ENCODE assay signal across 18 cellular contexts in the genomic region with DNA sequence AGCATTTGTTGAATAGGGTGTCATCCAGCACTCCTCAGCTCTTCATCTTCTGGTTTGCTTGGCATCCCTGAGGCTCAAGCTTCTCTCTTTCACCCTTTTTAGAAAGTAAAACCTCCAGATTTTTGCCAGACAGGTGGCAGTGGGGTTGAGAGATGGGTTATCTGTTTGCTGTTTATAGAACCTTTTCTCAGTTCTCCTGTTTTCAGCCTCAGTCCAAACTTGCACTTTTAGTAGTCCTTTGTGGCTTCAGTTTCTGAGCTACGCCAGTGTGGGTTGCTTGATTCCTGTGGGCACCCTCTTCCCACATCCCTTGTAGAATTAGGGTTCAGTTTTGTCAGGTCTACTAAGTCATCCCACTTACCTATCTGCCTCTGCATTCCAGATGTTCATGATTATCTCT.
DNase-seq lines count a peak whose midpoint lies in the region; ATAC-seq lines count a peak whose summit lies in the region.
"Had no signal": no experiment of that assay in that cellular context is flagged by ENCODE, and none has a peak within 500 bp of the region (broad histone marks: within the 10 kb centered on the region; RNA-seq: fewer than 3 reads in every experiment).

No MANE protein-coding gene starts in this region.

- H3K27me3 Mint-ChIP-seq in T-cell, result no peaks in the 10 kb centered on the region
- H3K27me3 Mint-ChIP-seq: activated CD4-positive, alpha-beta memory T cell treated with anti-CD3 and anti-CD28 coated beads, Interleukin-2, amount 10 ng/mL, durations not matched to agents 7 days and 5 days; activated naive CD8-positive, alpha-beta T cell treated with anti-CD3 and anti-CD28 coated beads, Interleukin-2, amount 10 ng/mL, durations not matched to agents 7 days and 5 days; brain; CD8-positive, alpha-beta memory T cell had no signal

- H3K9me3 Mint-ChIP-seq in T-cell, result no peaks in the 10 kb centered on the region
- H3K9me3 Mint-ChIP-seq: activated CD4-positive, alpha-beta memory T cell treated with anti-CD3 and anti-CD28 coated beads, Interleukin-2, amount 10 ng/mL, durations not matched to agents 7 days and 5 days; activated naive CD8-positive, alpha-beta T cell treated with anti-CD3 and anti-CD28 coated beads, Interleukin-2, amount 10 ng/mL, durations not matched to agents 7 days and 5 days; activated T-helper 1 cell treated with anti-CD3 and anti-CD28 coated beads, Interleukin-12 subunit alpha, Interleukin-12 subunit beta, Interleukin-2, Interleukin-4 antibody, amounts not matched to agents 30 ng/mL and 10 ng/mL and 1 ng/mL, durations not matched to agents 14 hours and 24 hours and 36 hours; brain; CD8-positive, alpha-beta memory T cell had no signal

- peaks cover 56% of the 10 kb centered on the region for H3K36me3 Mint-ChIP-seq in T-cell

- H3K27ac Mint-ChIP-seq in T-cell, result peak overlapping the region; percentile 11 to 36
- H3K27ac Mint-ChIP-seq: activated CD4-positive, alpha-beta memory T cell treated with anti-CD3 and anti-CD28 coated beads, Interleukin-2, amount 10 ng/mL, durations not matched to agents 7 days and 5 days; activated naive CD8-positive, alpha-beta T cell treated with anti-CD3 and anti-CD28 coated beads, Interleukin-2, amount 10 ng/mL, durations not matched to agents 7 days and 5 days; activated T-helper 1 cell treated with anti-CD3 and anti-CD28 coated beads, Interleukin-12 subunit alpha, Interleukin-12 subunit beta, Interleukin-2, Interleukin-4 antibody, amounts not matched to agents 30 ng/mL and 10 ng/mL and 1 ng/mL, durations not matched to agents 14 hours and 24 hours and 36 hours; brain had no signal

- POLR2A ChIA-PET in T-cell (lab: Charles Lee), result no interaction called here

- no peaks in the 10 kb centered on the region for H3K4me1 Mint-ChIP-seq in T-cell
- H3K4me1 Mint-ChIP-seq: brain had no signal

- ATAC-seq in GM18498 (IDR thresholded peaks at IDR 0.05; ENCODE audit: unreplicated experiment), result peak; percentile 69
- ATAC-seq in GM19397 (IDR thresholded peaks at IDR 0.05; ENCODE audit: unreplicated experiment), result peak; percentile 49
- ATAC-seq in HG02678 (IDR thresholded peaks at IDR 0.05; ENCODE audit: unreplicated experiment), result peak; percentile 59
- no peak for ATAC-seq in T-cell (replicated peaks in 1 of 4)
- no peak for ATAC-seq in HG03039 (IDR thresholded peaks at IDR 0.05; ENCODE audit: unreplicated experiment)

- DNase-seq in T-cell (no peak), NCI-H2029 treated with DMSO at 0.1 percent for 48 hours (lab: John Stamatoyannopoulos, UW) (no peak), midbrain (lab: John Stamatoyannopoulos, UW) (no peak)
- DNase-seq in stimulated activated CD4-positive, alpha-beta T cell treated with anti-CD3 and anti-CD28 coated beads, Interleukin-2, amount 100 ng/mL, for 48 hours, result no peak
- DNase-seq: activated CD4-positive, alpha-beta memory T cell treated with anti-CD3 and anti-CD28 coated beads, Interleukin-2, amount 10 ng/mL, durations not matched to agents 7 days and 5 days; activated naive CD8-positive, alpha-beta T cell treated with anti-CD3 and anti-CD28 coated beads, Interleukin-2, amount 10 ng/mL, durations not matched to agents 7 days and 5 days; CD8-positive, alpha-beta memory T cell; NCI-H1092; NCI-H2081 treated with DMSO at 0.1 percent for 48 hours; NCI-H510A treated with DMSO at 0.1 percent for 48 hours; substantia nigra; uterus had no signal

- CTCF ChIA-PET in T-cell (lab: Charles Lee), result interaction anchor here in 1 of 2 donors (0.6 to 1.0 kb wide), 2 partner anchors 10 to 36 kb away, joined by 3 read pairs; no protein-coding TSS in a partner anchor

- H3K4me3 Mint-ChIP-seq in T-cell, result no peak overlapping the region
- H3K4me3 Mint-ChIP-seq: activated CD4-positive, alpha-beta memory T cell treated with anti-CD3 and anti-CD28 coated beads, Interleukin-2, amount 10 ng/mL, durations not matched to agents 7 days and 5 days; activated naive CD8-positive, alpha-beta T cell treated with anti-CD3 and anti-CD28 coated beads, Interleukin-2, amount 10 ng/mL, durations not matched to agents 7 days and 5 days; activated T-helper 1 cell treated with anti-CD3 and anti-CD28 coated beads, Interleukin-12 subunit alpha, Interleukin-12 subunit beta, Interleukin-2, Interleukin-4 antibody, amounts not matched to agents 30 ng/mL and 10 ng/mL and 1 ng/mL, durations not matched to agents 14 hours and 24 hours and 36 hours; brain; CD8-positive, alpha-beta memory T cell had no signal

Comparison
In these comparisons a context has a peak if more than half of its experiments do, and no peak if none do; other contexts are left out.
1. ATAC-seq: peak in GM18498 (single experiment), GM19397 (single experiment) and HG02678 (single experiment); none in T-cell (0 of 4) and HG03039 (single experiment).